ENCODE assay signal across 9 cellular contexts in genomic region chr1:226633541-226634155, GRCh38.
DNase-seq lines count a peak whose midpoint lies in the region; ATAC-seq and TF ChIP-seq lines count a peak whose summit lies in the region.
"Had no signal": no experiment of that assay in that cellular context is flagged by ENCODE, and none has a peak within 500 bp of the region (broad histone marks: within the 10 kb centered on the region; RNA-seq: fewer than 3 reads in every experiment).

No MANE protein-coding gene starts in this region.

- H2AK5ac ChIP-seq in IMR-90 (ENCODE audit: low read depth, low read length), result no peak overlapping the region

- no peak for TF ChIP-seq RAD21 in IMR-90 (IDR thresholded peaks at IDR 0.05; ENCODE audit: low read length)

- no peak overlapping the region for H4K8ac ChIP-seq in IMR-90 (ENCODE audit: low read depth in 2 of 2, low read length in 2 of 2)

- no peaks in the 10 kb centered on the region; the same call in 1 of the 2 replicates for H3K27me3 ChIP-seq in IMR-90 (ENCODE audit: control insufficient read depth, insufficient read depth, low read length)
- H3K27me3 ChIP-seq in esophagus squamous epithelium, result no peaks in the 10 kb centered on the region
- H3K27me3 ChIP-seq in thymus (ENCODE audit: control insufficient read depth, insufficient read depth), result no peaks in the 10 kb centered on the region
- no peaks in the 10 kb centered on the region for H3K27me3 ChIP-seq in MG63

- TF ChIP-seq POLR2A in IMR-90 (IDR thresholded peaks at IDR 0.05; ENCODE audit: low read depth, low read length) (no peak), esophagus squamous epithelium (IDR thresholded peaks at IDR 0.05) (no peak)

- in situ Hi-C loops in IMR-90 (cut with MboI; ENCODE audit: low sequenced_read_pairs), result loop anchor here (10.0 kb wide), 2 partner anchors 101 to 801 kb away; partner anchors contain the start of gene ITPKB

- no peaks in the 10 kb centered on the region for H3K79me1 ChIP-seq in IMR-90 (ENCODE audit: low read depth in 1 of 2, low read length in 2 of 2)

- H3K27ac Mint-ChIP-seq in activated CD4-positive, alpha-beta T cell treated with anti-CD3 and anti-CD28 coated beads, Interleukin-2, amount 10 ng/mL, durations not matched to agents 7 days and 5 days, result peak overlapping the region; percentile 75

- H3K9me1 ChIP-seq in IMR-90 (ENCODE audit: insufficient read depth, low read length), result no peaks in the 10 kb centered on the region

- TF ChIP-seq CTCF in IMR-90 (conservative IDR thresholded peaks at IDR 0.05; ENCODE audit: low read depth, low read length) (no peak), esophagus squamous epithelium (IDR thresholded peaks at IDR 0.05) (no peak)

- no peaks in the 10 kb centered on the region for H3K9me3 Mint-ChIP-seq in activated CD4-positive, alpha-beta T cell treated with anti-CD3 and anti-CD28 coated beads, Interleukin-2, amount 10 ng/mL, durations not matched to agents 7 days and 5 days

- no peak overlapping the region for H3K4ac ChIP-seq in IMR-90 (ENCODE audit: low read depth, low read length)

- H4K5ac ChIP-seq in IMR-90 (ENCODE audit: low read depth, low read length), result no peak overlapping the region

- no peak overlapping the region for H2BK120ac ChIP-seq in IMR-90 (ENCODE audit: low read depth, low read length)

- H3K36me3 ChIP-seq in IMR-90 (ENCODE audit: control insufficient read depth, insufficient read depth, low read length), result no peaks in the 10 kb centered on the region; the same call in 1 of the 2 replicates
- H3K36me3 ChIP-seq in esophagus squamous epithelium, result peaks cover 0 to 64% (median 0%) of the 10 kb centered on the region in 3 donors
- H3K36me3 ChIP-seq in thymus (ENCODE audit: control insufficient read depth, insufficient read depth), result peaks cover 80% of the 10 kb centered on the region
- H3K36me3 ChIP-seq in MG63, result peaks cover 8% of the 10 kb centered on the region

- dilution Hi-C loops in IMR-90 (cut with HindIII; ENCODE audit: low sequenced_read_pairs, unreplicated experiment), result no loop called here

- intact Hi-C loops in IMR-90 (cut with micrococcal nuclease), result loop anchor here (1.0 to 2.0 kb wide), 3 partner anchors 69 to 195 kb away; partner anchors contain the start of gene ITPKB
- intact Hi-C loops in esophagus squamous epithelium (cut with DNase I), result loop anchor here (5.0 kb wide), 1 partner anchor 199 kb away; no protein-coding TSS in a partner anchor

- H3K4me3 ChIP-seq in IMR-90 (ENCODE audit: insufficient read depth, low read depth, low read length) (no peak overlapping the region), esophagus squamous epithelium (no peak overlapping the region), thymus (ENCODE audit: low read length) (no peak overlapping the region), MG63 (no peak overlapping the region)

- no peak overlapping the region for H3K4me3 Mint-ChIP-seq in activated CD4-positive, alpha-beta T cell treated with anti-CD3 and anti-CD28 coated beads, Interleukin-2, amount 10 ng/mL, durations not matched to agents 7 days and 5 days

- POLR2A ChIA-PET in activated CD4-positive, alpha-beta T cell treated with anti-CD3 and anti-CD28 coated beads, Interleukin-2, amount 10 ng/mL, durations not matched to agents 7 days and 5 days (lab: Charles Lee), result no interaction called here
- POLR2A ChIA-PET in IMR-90 (lab: Charles Lee; ENCODE audit: unreplicated experiment), result no interaction called here

- H3K36me3 Mint-ChIP-seq in activated CD4-positive, alpha-beta T cell treated with anti-CD3 and anti-CD28 coated beads, Interleukin-2, amount 10 ng/mL, durations not matched to agents 7 days and 5 days (ENCODE audit: low read depth), result peaks cover 41% of the 10 kb centered on the region

- no peak overlapping the region for H3K23ac ChIP-seq in IMR-90 (ENCODE audit: low read depth, low read length)

- no peak overlapping the region for H3K9ac ChIP-seq in IMR-90 (ENCODE audit: low read depth, low read length)

- WGBS in IMR-90 (ENCODE audit: extremely low coverage in 2 of 2, insufficient read length in 1 of 2), 2 experiments, result 51% methylated on average over 2 of the region's 6 CpGs; no CpG with 5 or more reads in 1 of the 2 experiments
- WGBS in esophagus squamous epithelium, 2 donors, result 44 to 46% methylated on average over 3 to 4 of the region's 6 CpGs
- WGBS in thymus, result 75% methylated on average over 6 of the region's 6 CpGs

- H2BK20ac ChIP-seq in IMR-90 (ENCODE audit: low read depth, low read length), result no peak overlapping the region

- no peak overlapping the region for H2BK15ac ChIP-seq in IMR-90 (ENCODE audit: low read depth, low read length)

- H3K9me3 ChIP-seq in IMR-90 (ENCODE audit: control insufficient read depth, insufficient read depth, low read length), result no peaks in the 10 kb centered on the region
- no peaks in the 10 kb centered on the region for H3K9me3 ChIP-seq in esophagus squamous epithelium
- H3K9me3 ChIP-seq in thymus (ENCODE audit: control insufficient read depth), result no peaks in the 10 kb centered on the region
- no peaks in the 10 kb centered on the region for H3K9me3 ChIP-seq in MG63

- H4K91ac ChIP-seq in IMR-90 (ENCODE audit: insufficient read depth, low read depth, low read length), result no peak overlapping the region

- BruUV-seq in IMR-90 (replicated peaks; lab: Mats Ljungman, UMichigan), result no TSS peak

- H3K27me3 Mint-ChIP-seq in activated CD4-positive, alpha-beta T cell treated with anti-CD3 and anti-CD28 coated beads, Interleukin-2, amount 10 ng/mL, durations not matched to agents 7 days and 5 days, result no peaks in the 10 kb centered on the region

- no peak overlapping the region for H3K18ac ChIP-seq in IMR-90 (ENCODE audit: low read depth, low read length)

- no peak for DNase-seq in activated CD4-positive, alpha-beta T cell treated with anti-CD3 and anti-CD28 coated beads, Interleukin-2, amount 10 ng/mL, durations not matched to agents 7 days and 5 days
- DNase-seq in activated CD4-positive, alpha-beta T cell treated with anti-CD3 and anti-CD28 coated beads for 1 hour, result no peak
- DNase-seq in IMR-90 (no peak), esophagus squamous epithelium (lab: John Stamatoyannopoulos, UW) (no peak), DMS114 treated with DMSO at 0.1 percent for 48 hours (lab: John Stamatoyannopoulos, UW; ENCODE audit: unreplicated experiment) (no peak), MG63 (no peak), NCI-H1105 (lab: John Stamatoyannopoulos, UW) (no peak)
- DNase-seq: NCI-H524 treated with DMSO at 0.1 percent for 48 hours had no signal

- H3K4me1 Mint-ChIP-seq in activated CD4-positive, alpha-beta T cell treated with anti-CD3 and anti-CD28 coated beads, Interleukin-2, amount 10 ng/mL, durations not matched to agents 7 days and 5 days, result peaks cover 45% of the 10 kb centered on the region

- no peak overlapping the region for H3K56ac ChIP-seq in IMR-90 (ENCODE audit: extremely low read depth, insufficient read depth, low read length)

- no peak for ATAC-seq in IMR-90 (ENCODE audit: low read depth)

- H3K4me2 ChIP-seq in IMR-90 (ENCODE audit: low read depth, low read length), result no peak overlapping the region

- no peak overlapping the region for H2AK9ac ChIP-seq in IMR-90 (replicated peaks; ENCODE audit: low read depth, low read length, poor library complexity)

- H2AFZ ChIP-seq in IMR-90 (replicated peaks; ENCODE audit: low read length, poor library complexity), result peak overlapping the region; percentile 59

- no peaks in the 10 kb centered on the region for H3K4me1 ChIP-seq in IMR-90 (ENCODE audit: control insufficient read depth, insufficient read depth, low read length)
- H3K4me1 ChIP-seq in esophagus squamous epithelium, result peaks cover 18 to 65% (median 33%) of the 10 kb centered on the region in 3 donors
- no peaks in the 10 kb centered on the region for H3K4me1 ChIP-seq in thymus (ENCODE audit: control insufficient read depth, insufficient read depth, low read length)

- H2BK5ac ChIP-seq in IMR-90 (ENCODE audit: low read depth, low read length, poor library complexity, severe bottlenecking), result no peak overlapping the region

- no peak overlapping the region for H3K27ac ChIP-seq in IMR-90 (ENCODE audit: insufficient read depth, low read length)
- H3K27ac ChIP-seq in esophagus squamous epithelium, result peak overlapping the region; percentile 35 to 75 (median 68)
- H3K27ac ChIP-seq in thymus (ENCODE audit: low read depth), result peak overlapping the region; percentile 37

- no peak overlapping the region for H3K14ac ChIP-seq in IMR-90 (replicated peaks; ENCODE audit: low read depth, low read length)

- H4K20me1 ChIP-seq in IMR-90 (ENCODE audit: insufficient read depth, low read length), result no peaks in the 10 kb centered on the region

- CTCF ChIA-PET in activated CD4-positive, alpha-beta T cell treated with anti-CD3 and anti-CD28 coated beads, Interleukin-2, amount 10 ng/mL, durations not matched to agents 7 days and 5 days (lab: Charles Lee), result interaction anchor here (0.7 to 4.8 kb wide), 20 partner anchors 9 to 304 kb away, joined by 3 to 44 read pairs (median 4); no protein-coding TSS in a partner anchor
- CTCF ChIA-PET in IMR-90 (lab: Yijun Ruan, JAX), result interaction anchor here (1.3 to 2.8 kb wide), 2 partner anchors 86 to 195 kb away, joined by 3 to 10 read pairs; no protein-coding TSS in a partner anchor

TF ChIP-seq in IMR-90, 13 proteins besides CTCF, POLR2A, EP300 and RAD21:
- TF ChIP-seq NFE2L2 (IDR thresholded peaks at IDR 0.05; ENCODE audit: low read depth, low read length), result no peak
- TF ChIP-seq MAFK (IDR thresholded peaks at IDR 0.05; ENCODE audit: low read depth, low read length), result no peak
- no peak for TF ChIP-seq RCOR1 (IDR thresholded peaks at IDR 0.05; ENCODE audit: insufficient replicate concordance, low read length)
- TF ChIP-seq CHD1 (IDR thresholded peaks at IDR 0.05; ENCODE audit: low read depth, low read length), result no peak
- no peak for TF ChIP-seq RFX5 (IDR thresholded peaks at IDR 0.05; ENCODE audit: low read depth, low read length)
- TF ChIP-seq FOS (IDR thresholded peaks at IDR 0.05; ENCODE audit: low read depth, low read length), result no peak
- TF ChIP-seq BHLHE40 (IDR thresholded peaks at IDR 0.05; ENCODE audit: low read depth, low read length), result no peak
- TF ChIP-seq CEBPB (IDR thresholded peaks at IDR 0.05; ENCODE audit: low read depth, low read length), result no peak
- TF ChIP-seq MAZ (IDR thresholded peaks at IDR 0.05; ENCODE audit: borderline replicate concordance, low read depth, low read length), result no peak
- TF ChIP-seq ELK1 (IDR thresholded peaks at IDR 0.05; ENCODE audit: borderline replicate concordance, low read depth, low read length), result no peak
